Comparison of ENCODE assay signal across 8 cellular contexts in genomic region chr15:44729394-44729913, GRCh38. TPM values are rescaled to one million over a fixed set of nuclear protein-coding genes. Genes with fewer than 3 reads are reported as not detected.
DNase-seq lines count a peak whose midpoint lies in the region; ATAC-seq, FAIRE-seq and TF ChIP-seq lines count a peak whose summit lies in the region.

No MANE protein-coding gene starts in this region.

- peak overlapping the region; percentile 94 for H3K27ac ChIP-seq in MM.1S (ENCODE audit: low read length)
- peak overlapping the region; percentile 99 for H3K27ac ChIP-seq in left ventricle myocardium inferior (replicated peaks)
- peak overlapping the region; percentile 95 for H3K27ac ChIP-seq in rectal smooth muscle tissue (ENCODE audit: low read depth, low read length)

- H3K4me1 ChIP-seq in MM.1S (ENCODE audit: low read length) (peaks cover 30% of the 10 kb centered on the region), left ventricle myocardium inferior (peaks cover 66% of the 10 kb centered on the region), rectal smooth muscle tissue (ENCODE audit: control insufficient read depth, insufficient read depth, low read length) (peaks cover 10% of the 10 kb centered on the region)

- H3K27me3 ChIP-seq in MM.1S (replicated peaks; ENCODE audit: insufficient read depth, low read length), result no peaks in the 10 kb centered on the region
- no peaks in the 10 kb centered on the region for H3K27me3 ChIP-seq in left ventricle myocardium inferior (ENCODE audit: low read depth)
- H3K27me3 ChIP-seq in rectal smooth muscle tissue (ENCODE audit: control insufficient read depth, insufficient read depth, low read length), result no peaks in the 10 kb centered on the region

- intact Hi-C loops in left ventricle myocardium inferior (cut with micrococcal nuclease), result no loop called here

- H3K9me3 ChIP-seq in MM.1S (replicated peaks; ENCODE audit: insufficient read depth, low read length) (no peaks in the 10 kb centered on the region), left ventricle myocardium inferior (replicated peaks) (no peaks in the 10 kb centered on the region)

- no peaks in the 10 kb centered on the region for H3K9me2 ChIP-seq in MM.1S (replicated peaks; ENCODE audit: insufficient read depth, low read length)

- DNase-seq in NCI-H2081 (lab: John Stamatoyannopoulos, UW), result peak; percentile 38 to 65
- no peak for DNase-seq in NCI-H2081 treated with DMSO at 0.1 percent for 48 hours (lab: John Stamatoyannopoulos, UW)
- peak; percentile 53 for DNase-seq in MM.1S
- DNase-seq in activated naive CD4-positive, alpha-beta T cell treated with anti-CD3 and anti-CD28 coated beads, Interleukin-2, amount 50 U/mL, for 16 hours, result peak; percentile 54
- DNase-seq in left ventricle myocardium inferior, result no peak
- no peak for DNase-seq in frontal cortex (ENCODE audit: low spot score in 2 of 2)

- H3K79me2 ChIP-seq in MM.1S (ENCODE audit: low read length), result peaks cover 30% of the 10 kb centered on the region

- no peak for TF ChIP-seq CTCF in MM.1S (IDR thresholded peaks at IDR 0.05; ENCODE audit: low read length)
- TF ChIP-seq CTCF in left ventricle myocardium inferior (IDR thresholded peaks at IDR 0.05; ENCODE audit: borderline replicate concordance), result no peak

- H3F3A ChIP-seq in MM.1S (ENCODE audit: insufficient read depth, low read length), result peaks cover 44% of the 10 kb centered on the region

- H3K36me3 ChIP-seq in MM.1S (replicated peaks; ENCODE audit: insufficient read depth, low read length), result peaks cover 4% of the 10 kb centered on the region; the same call in 1 of the 2 replicates
- H3K36me3 ChIP-seq in left ventricle myocardium inferior, result peaks cover 12% of the 10 kb centered on the region
- no peaks in the 10 kb centered on the region for H3K36me3 ChIP-seq in rectal smooth muscle tissue (ENCODE audit: control insufficient read depth, insufficient read depth, low read length)

- no peak for FAIRE-seq in frontal cortex (lab: Jason Lieb, UNC)

- H4K20me1 ChIP-seq in MM.1S (ENCODE audit: insufficient read depth, low read length), result no peaks in the 10 kb centered on the region

- H3K4me3 ChIP-seq in MM.1S (ENCODE audit: low read length) (peak overlapping the region; percentile 82), left ventricle myocardium inferior (peak overlapping the region; percentile 79), rectal smooth muscle tissue (ENCODE audit: low read length) (peak overlapping the region; percentile 92)

- ATAC-seq in HG03460 (IDR thresholded peaks at IDR 0.05; ENCODE audit: unreplicated experiment), result no peak

- peak overlapping the region; percentile 82 for H3K4me2 ChIP-seq in MM.1S (ENCODE audit: low read depth, low read length)

- H3K9ac ChIP-seq in MM.1S (ENCODE audit: low read length) (peak overlapping the region; percentile 88), rectal smooth muscle tissue (ENCODE audit: low read length) (peak overlapping the region; percentile 91)

- peak overlapping the region; percentile 80 for H2AFZ ChIP-seq in MM.1S (ENCODE audit: low read length)

RNA-seq across cellular contexts. Expression of gene TRIM69, which starts 6.9 kb away (rescaled TPM):
- total RNA-seq in left ventricle myocardium inferior, result 57.6 TPM
- 40.4 TPM for total RNA-seq in frontal cortex

RNA-seq across cellular contexts. Expression of gene B2M, which starts 18.1 kb away (rescaled TPM):
- total RNA-seq in left ventricle myocardium inferior (1,128 TPM), frontal cortex (295 TPM)

RNA-seq across cellular contexts. Expression of gene PATL2, which starts 18.3 kb away (rescaled TPM):
- 3.7 TPM for total RNA-seq in left ventricle myocardium inferior
- total RNA-seq in frontal cortex, result not detected

Comparison
In these comparisons a context has a peak if more than half of its experiments do, and no peak if none do; other contexts are left out.
1. DNase-seq: peak in NCI-H2081 (2 of 2), MM.1S (single experiment) and activated naive CD4-positive, alpha-beta T cell treated with anti-CD3 and anti-CD28 coated beads, Interleukin-2, amount 50 U/mL, for 16 hours (single experiment); none in NCI-H2081 treated with DMSO at 0.1 percent for 48 hours (single experiment), left ventricle myocardium inferior (single experiment) and frontal cortex (0 of 2).
2. Peak in every context shown above with its lines, with median percentiles within 50 percentile points of each other: H3K27ac ChIP-seq and H3K4me3 ChIP-seq.